In genomic region chr19:6047741-6048231, GRCh38 we compare ENCODE assay signal across 8 cellular contexts.
A peak's percentile ranks its signal among the peaks of the same experiment; 100 is the strongest.
DNase-seq lines count a peak whose midpoint lies in the region; ATAC-seq and TF ChIP-seq lines count a peak whose summit lies in the region.

No MANE protein-coding gene starts in this region.

- no peaks in the 10 kb centered on the region for H3K9me3 Mint-ChIP-seq in glutamatergic neuron (ENCODE audit: unreplicated experiment)

- no peak overlapping the region for H3K4me3 Mint-ChIP-seq in glutamatergic neuron (ENCODE audit: unreplicated experiment)

- no peaks in the 10 kb centered on the region for H3K27me3 Mint-ChIP-seq in glutamatergic neuron (ENCODE audit: unreplicated experiment)

- DNase-seq in COLO668 (lab: John Stamatoyannopoulos, UW; ENCODE audit: unreplicated experiment) (peak; percentile 18), HuH-7 (ENCODE audit: low spot score) (peak; percentile 62), glutamatergic neuron (peak; percentile 64), nucleus accumbens (lab: John Stamatoyannopoulos, UW) (no peak)
- peak; percentile 22 for DNase-seq in stimulated activated CD8-positive, alpha-beta memory T cell treated with anti-CD3 and anti-CD28 coated beads, Interleukin-4, amount 100 ng/mL, for 48 hours
- no peak for DNase-seq in activated CD4-positive, alpha-beta T cell treated with anti-CD3 and anti-CD28 coated beads for 48 hours

- H3K4me1 Mint-ChIP-seq in glutamatergic neuron (ENCODE audit: low read depth, unreplicated experiment): no peaks in the 10 kb centered on the region

- H3K27ac Mint-ChIP-seq in glutamatergic neuron (ENCODE audit: unreplicated experiment): no peak overlapping the region

- TF ChIP-seq CTCF in glutamatergic neuron (IDR thresholded peaks at IDR 0.05; ENCODE audit: partially characterized antibody, unreplicated experiment): no peak

- ATAC-seq in SK-N-SH treated with all-trans-retinoic acid at 6 μM for 48 hours: peak; percentile 90
- no peak for ATAC-seq in GM21360 (IDR thresholded peaks at IDR 0.05; ENCODE audit: unreplicated experiment)

- H3K36me3 Mint-ChIP-seq in glutamatergic neuron (ENCODE audit: unreplicated experiment): no peaks in the 10 kb centered on the region

TF ChIP-seq in SK-N-SH treated with all-trans-retinoic acid at 6 μM for 48 hours, 23 proteins besides CTCF, POLR2A, EP300 and RAD21:
- TF ChIP-seq SNAI2 (CRISPR knock-in tag; IDR thresholded peaks at IDR 0.05) (no peak), ZFP3 (CRISPR knock-in tag; IDR thresholded peaks at IDR 0.05) (no peak), ZNF565 (CRISPR knock-in tag; conservative IDR thresholded peaks at IDR 0.05; ENCODE audit: low read depth) (no peak), GLIS3 (CRISPR knock-in tag; IDR thresholded peaks at IDR 0.05) (no peak), ZC3H10 (CRISPR knock-in tag; IDR thresholded peaks at IDR 0.05) (no peak), ZFP30 (CRISPR knock-in tag; IDR thresholded peaks at IDR 0.05) (no peak), CREB5 (CRISPR knock-in tag; IDR thresholded peaks at IDR 0.05; ENCODE audit: low read depth) (no peak), TCF4 (CRISPR knock-in tag; IDR thresholded peaks at IDR 0.05; ENCODE audit: borderline replicate concordance) (no peak), RARB (CRISPR knock-in tag; IDR thresholded peaks at IDR 0.05) (no peak), TSHZ2 (CRISPR knock-in tag; IDR thresholded peaks at IDR 0.05) (no peak), CSDC2 (CRISPR knock-in tag; IDR thresholded peaks at IDR 0.05) (no peak), POU6F1 (CRISPR knock-in tag; IDR thresholded peaks at IDR 0.05; ENCODE audit: borderline replicate concordance, low read depth) (no peak), ESRRG (CRISPR knock-in tag; IDR thresholded peaks at IDR 0.05) (no peak), BACH2 (CRISPR knock-in tag; IDR thresholded peaks at IDR 0.05; ENCODE audit: borderline replicate concordance) (no peak), ZNF70 (CRISPR knock-in tag; IDR thresholded peaks at IDR 0.05) (no peak), ISL1 (CRISPR knock-in tag; IDR thresholded peaks at IDR 0.05) (no peak), ARNTL (CRISPR knock-in tag; IDR thresholded peaks at IDR 0.05; ENCODE audit: borderline replicate concordance, low read depth) (no peak), TOX (CRISPR knock-in tag; IDR thresholded peaks at IDR 0.05; ENCODE audit: borderline replicate concordance) (no peak), ZNF8 (CRISPR knock-in tag; IDR thresholded peaks at IDR 0.05) (no peak)

Comparison
In these comparisons a context has a peak if more than half of its experiments do, and no peak if none do; other contexts are left out.
1. DNase-seq: peak in COLO668 (single experiment), HuH-7 (single experiment), glutamatergic neuron (single experiment) and stimulated activated CD8-positive, alpha-beta memory T cell treated with anti-CD3 and anti-CD28 coated beads, Interleukin-4, amount 100 ng/mL, for 48 hours (single experiment); none in nucleus accumbens (0 of 56) and activated CD4-positive, alpha-beta T cell treated with anti-CD3 and anti-CD28 coated beads for 48 hours (single experiment).